4 cellular contexts compared by ENCODE assay signal in genomic region chr10:128701381-128701780, GRCh38.
"Had no signal": no experiment of that assay in that cellular context is flagged by ENCODE, and none has a peak within 500 bp of the region (broad histone marks: within the 10 kb centered on the region; RNA-seq: fewer than 3 reads in every experiment).

No MANE protein-coding gene starts in this region.

- H3K4me3 ChIP-seq: GM23338 had no signal

- H3K9me3 Mint-ChIP-seq: GM23338 had no signal

- DNase-seq: H9, HCEC 1CT, IMR-90 had no signal

- H3K4me3 Mint-ChIP-seq: GM23338, H9 had no signal

- H3K27ac Mint-ChIP-seq: GM23338 had no signal

- ATAC-seq: GM23338 had no signal
